In the genomic region with DNA sequence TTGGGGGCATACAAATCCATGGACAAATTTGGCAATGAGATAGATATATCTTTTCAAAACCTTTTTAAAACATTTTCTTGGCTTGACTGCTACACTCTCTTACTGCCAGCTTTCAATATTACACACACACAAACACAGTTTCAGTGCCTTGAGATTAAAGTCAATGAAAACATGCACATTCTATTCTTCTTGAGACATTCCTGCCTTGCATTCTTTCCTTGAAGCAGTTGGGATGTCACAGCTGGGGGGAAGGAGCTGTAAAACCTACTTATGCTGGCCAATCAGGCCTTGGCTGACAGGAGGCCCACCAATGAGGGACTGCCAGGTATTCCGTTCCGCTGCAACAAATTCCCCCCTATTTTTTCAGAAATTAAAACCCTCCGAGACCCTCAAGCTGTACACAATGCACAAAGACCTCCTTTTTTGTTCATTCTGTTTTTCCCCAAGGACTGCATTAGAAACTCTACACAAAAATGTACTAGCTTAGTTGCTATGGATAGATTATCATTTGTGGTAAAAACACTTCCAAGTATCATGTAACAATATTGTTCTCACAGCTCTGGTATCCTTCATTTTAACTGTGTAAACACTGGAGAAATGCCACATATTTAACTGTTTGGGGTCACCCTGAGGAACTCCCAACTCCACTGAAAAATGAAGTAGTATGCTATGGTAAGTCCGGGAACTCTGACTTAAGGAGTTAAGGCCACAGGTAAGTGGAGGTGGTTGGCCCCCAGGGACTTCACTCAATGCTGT, we compare ENCODE assay signal across 13 cellular contexts. TPM values are rescaled to one million over a fixed set of nuclear protein-coding genes. Genes with fewer than 3 reads are reported as not detected.
DNase-seq lines count a peak whose midpoint lies in the region; ATAC-seq and TF ChIP-seq lines count a peak whose summit lies in the region.
"Had no signal": no experiment of that assay in that cellular context is flagged by ENCODE, and none has a peak within 500 bp of the region (broad histone marks: within the 10 kb centered on the region; RNA-seq: fewer than 3 reads in every experiment).

No MANE protein-coding gene starts in this region.

- H3K36me3 Mint-ChIP-seq in osteocyte (ENCODE audit: unreplicated experiment) = peaks cover 47% of the 10 kb centered on the region

- H3K36me3 ChIP-seq in heart left ventricle = peaks cover 0 to 49% (median 18%) of the 10 kb centered on the region in 9 donors
- no peaks in the 10 kb centered on the region for H3K36me3 ChIP-seq in gastrocnemius medialis

- 71 to 85% (median 80%) methylated on average over 4 of the region's 4 CpGs for WGBS in heart left ventricle, 4 donors

- H3K27ac ChIP-seq in heart left ventricle = peak overlapping the region in 8 of 12 donors; percentile 26 to 88 (median 60)
- no peak overlapping the region for H3K27ac ChIP-seq in gastrocnemius medialis

- TF ChIP-seq POLR2A in heart left ventricle (IDR thresholded peaks at IDR 0.05) = no peak
- TF ChIP-seq POLR2A in gastrocnemius medialis (IDR thresholded peaks at IDR 0.05) = no peak

- peak overlapping the region; percentile 96 for H3K27ac Mint-ChIP-seq in osteocyte (ENCODE audit: unreplicated experiment)

- H3K9me3 Mint-ChIP-seq in osteocyte (ENCODE audit: unreplicated experiment) = no peaks in the 10 kb centered on the region

- H3K4me1 ChIP-seq in heart left ventricle (peaks cover 4 to 100% (median 80%) of the 10 kb centered on the region in 12 donors), gastrocnemius medialis (peaks cover 0 to 26% of the 10 kb centered on the region in 2 donors)

- H3K27me3 Mint-ChIP-seq in osteocyte (ENCODE audit: unreplicated experiment) = no peaks in the 10 kb centered on the region

- H3K27me3 ChIP-seq in heart left ventricle (no peaks in the 10 kb centered on the region), gastrocnemius medialis (no peaks in the 10 kb centered on the region)

- ATAC-seq in SK-N-SH treated with all-trans-retinoic acid at 6 μM for 48 hours (peak; percentile 53), heart left ventricle (no peak), gastrocnemius medialis (no peak)

- TF ChIP-seq CTCF in AG10803 (conservative IDR thresholded peaks at IDR 0.05; ENCODE audit: low read length) (no peak), heart left ventricle (IDR thresholded peaks at IDR 0.05) (no peak), osteocyte (IDR thresholded peaks at IDR 0.05) (no peak), gastrocnemius medialis (IDR thresholded peaks at IDR 0.05 in 4 of 5, conservative IDR thresholded peaks at IDR 0.05 in 1 of 5) (no peak)

- in situ Hi-C loops in gastrocnemius medialis (cut with MboI; ENCODE audit: low sequenced_read_pairs in 4 of 4) = no loop called here

- H3K4me3 Mint-ChIP-seq in osteocyte (ENCODE audit: unreplicated experiment) = peak overlapping the region; percentile 55

- H3K4me1 Mint-ChIP-seq in osteocyte (ENCODE audit: unreplicated experiment) = peaks cover 97% of the 10 kb centered on the region

- DNase-seq in AG10803 (ENCODE audit: low read depth) (peak; percentile 94), heart left ventricle (no peak), osteocyte (ENCODE audit: extremely low spot score, unreplicated experiment) (peak; percentile 86), hippocampal formation (lab: John Stamatoyannopoulos, UW) (no peak), gastrocnemius medialis (no peak), NCI-H146 treated with DMSO at 0.1 percent for 48 hours (lab: John Stamatoyannopoulos, UW; ENCODE audit: unreplicated experiment) (no peak), COLO829 (ENCODE audit: low spot score) (no peak)
- DNase-seq: C1 segment of cervical spinal cord; effector CD4-positive, alpha-beta T cell; midbrain; NCI-H2029 treated with DMSO at 0.1 percent for 48 hours; stimulated activated CD4-positive, alpha-beta T cell treated with anti-CD3 and anti-CD28 coated beads, Interleukin-4, amount 100 ng/mL, for 4 hours had no signal

- intact Hi-C loops in heart left ventricle (cut with DNase I) (loop anchor here in 1 of 10 donors (5.0 kb wide), 1 partner anchor 75 kb away; no protein-coding TSS in a partner anchor), gastrocnemius medialis (cut with DNase I; ENCODE audit: low total_unique reads) (no loop called here)

- H3K4me3 ChIP-seq in AG10803 (ENCODE audit: low read length) (no peak overlapping the region), heart left ventricle (no peak overlapping the region), gastrocnemius medialis (no peak overlapping the region)

- H3K9me3 ChIP-seq in heart left ventricle (no peaks in the 10 kb centered on the region), gastrocnemius medialis (no peaks in the 10 kb centered on the region)

TF ChIP-seq in SK-N-SH treated with all-trans-retinoic acid at 6 μM for 48 hours, 23 proteins besides CTCF, POLR2A, EP300 and RAD21:
- TF ChIP-seq TCF4 (CRISPR knock-in tag; IDR thresholded peaks at IDR 0.05; ENCODE audit: borderline replicate concordance) = no peak
- 0 out of 2 replicates have a peak, but pooled peaks have one; percentile 13 for TF ChIP-seq SNAI2 (CRISPR knock-in tag; IDR thresholded peaks at IDR 0.05)

RNA-seq across cellular contexts. Expression of a gene that starts 18.5 kb away (rescaled TPM):
- total RNA-seq in heart left ventricle (100 to 1,000 TPM; 138 to 667 (median 220) TPM), osteocyte (2,574 and 2,723 TPM in 2 replicates), gastrocnemius medialis (10 to 100 TPM; 33.4 to 77.5 (median 44.0) TPM)
- 100 to 1,000 TPM in 1 of 2 donors, 10 to 100 TPM in 1; 43.8 to 146 TPM for polyA plus RNA-seq in heart left ventricle

Comparison
In these comparisons a context has a peak if more than half of its experiments do, and no peak if none do; other contexts are left out.
1. DNase-seq: peak in AG10803 (single experiment) and osteocyte (single experiment); none in heart left ventricle (0 of 5), hippocampal formation (0 of 2), gastrocnemius medialis (0 of 2), NCI-H146 treated with DMSO at 0.1 percent for 48 hours (single experiment) and COLO829 (single experiment).
2. H3K27ac ChIP-seq: peak in heart left ventricle (8 of 12); none in gastrocnemius medialis (0 of 4).